Comparison of ENCODE assay signal across 10 cellular contexts in the genomic region with DNA sequence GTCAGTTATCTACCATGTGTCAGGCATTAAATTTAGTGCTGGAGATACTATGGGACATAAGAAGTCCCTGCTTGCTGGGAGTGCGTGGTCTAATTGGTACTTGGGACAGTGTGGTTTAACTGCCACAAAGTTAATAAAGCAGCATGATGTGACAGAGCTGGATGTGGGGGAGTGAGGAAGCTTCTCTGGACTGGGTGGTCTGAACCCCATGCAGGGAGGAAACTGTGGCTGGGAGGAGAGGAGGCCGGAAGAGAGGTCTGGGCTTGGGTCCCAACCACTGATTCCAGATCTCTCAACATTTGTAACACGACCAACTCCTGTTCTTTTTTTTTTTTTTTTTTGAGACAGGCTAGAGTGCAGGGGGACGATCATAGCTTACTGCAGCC. TPM values are rescaled to one million over a fixed set of nuclear protein-coding genes. Genes with fewer than 3 reads are reported as not detected.
DNase-seq lines count a peak whose midpoint lies in the region; ATAC-seq, FAIRE-seq and TF ChIP-seq lines count a peak whose summit lies in the region.
"Had no signal": no experiment of that assay in that cellular context is flagged by ENCODE, and none has a peak within 500 bp of the region (broad histone marks: within the 10 kb centered on the region; RNA-seq: fewer than 3 reads in every experiment).

No MANE protein-coding gene starts in this region.

- peak; percentile 82 for DNase-seq in UCSD-AML1 (lab: John Stamatoyannopoulos, UW; ENCODE audit: unreplicated experiment)
- DNase-seq in sigmoid colon, result no peak
- DNase-seq in NCI-H1436 treated with DMSO at 0.1 percent for 48 hours (lab: John Stamatoyannopoulos, UW), result no peak
- DNase-seq in RCC 7860 (ENCODE audit: low spot score), result no peak
- DNase-seq in activated naive CD4-positive, alpha-beta T cell treated with Interleukin-2 at 50 U/mL for 16 hours, result no peak
- no peak for DNase-seq in OCI-M2 (lab: John Stamatoyannopoulos, UW; ENCODE audit: unreplicated experiment)
- DNase-seq: NCI-H774 had no signal

- peaks cover 0 to 26% (median 21%) of the 10 kb centered on the region in 4 donors for H3K4me1 ChIP-seq in sigmoid colon

- H3K27me3 ChIP-seq in sigmoid colon, result no peaks in the 10 kb centered on the region

- no peak for TF ChIP-seq EP300 in sigmoid colon (IDR thresholded peaks at IDR 0.05)

- no peaks in the 10 kb centered on the region for H3K9me3 ChIP-seq in sigmoid colon

- no peak for FAIRE-seq in RCC 7860 (lab: Jason Lieb, UNC)

- H3K36me3 ChIP-seq in sigmoid colon, result no peaks in the 10 kb centered on the region

- no peak for TF ChIP-seq POLR2A in sigmoid colon (IDR thresholded peaks at IDR 0.05)

- H3K27ac ChIP-seq in sigmoid colon, result peak overlapping the region in 3 of 4 donors; percentile 1 to 30 (median 8)
- H3K27ac ChIP-seq: VCaP had no signal

- intact Hi-C loops in sigmoid colon (cut with DNase I), result no loop called here

- no peak overlapping the region for H3K4me3 ChIP-seq in sigmoid colon

- peak; percentile 11 for ATAC-seq in GM19397 (IDR thresholded peaks at IDR 0.05; ENCODE audit: unreplicated experiment)
- peak; percentile 27 for ATAC-seq in HG03196 (IDR thresholded peaks at IDR 0.05; ENCODE audit: unreplicated experiment)

- no peak for TF ChIP-seq CTCF in sigmoid colon (IDR thresholded peaks at IDR 0.05)

- 39 to 58% methylated on average over 4 of the region's 4 CpGs for WGBS in sigmoid colon, 2 donors

RNA-seq across cellular contexts. Expression of a gene that starts 37.1 kb away (rescaled TPM):
- 10 to 100 TPM; 43.1 to 69.2 (median 45.5) TPM for total RNA-seq in sigmoid colon
- 100 to 1,000 TPM; 211 to 336 (median 268) TPM for polyA plus RNA-seq in sigmoid colon
